ENCODE assay signal across 1 cellular context in the genomic region with DNA sequence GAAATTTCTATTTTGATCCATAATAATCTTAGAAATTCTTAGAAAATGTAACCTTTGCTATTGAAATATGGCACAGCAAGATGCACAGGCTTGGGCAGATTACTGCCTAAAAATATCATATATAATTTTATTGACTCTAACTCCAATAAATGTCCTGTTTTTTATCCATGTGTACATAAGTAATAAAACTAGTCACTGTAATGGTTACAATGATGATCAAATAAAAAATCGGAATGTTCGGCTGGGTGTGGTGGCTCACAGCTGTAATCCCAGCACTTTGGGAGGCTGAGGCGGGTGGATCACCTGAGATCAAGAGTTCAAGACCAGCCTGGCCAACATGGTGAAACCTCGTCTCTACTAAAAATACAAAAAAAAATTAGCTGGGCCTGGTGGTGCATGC. TPM values are rescaled to one million over a fixed set of nuclear protein-coding genes. Genes with fewer than 3 reads are reported as not detected.
"Had no signal": no experiment of that assay in that cellular context is flagged by ENCODE, and none has a peak within 500 bp of the region (broad histone marks: within the 10 kb centered on the region; RNA-seq: fewer than 3 reads in every experiment).

No MANE protein-coding gene starts in this region.

RNA-seq across cellular contexts. Expression of gene FOXP2, which starts 26.3 kb away (rescaled TPM):
- total RNA-seq: mononuclear cell had no signal
